In genomic region chr2:40877734-40878288, GRCh38 we compare ENCODE assay signal across 28 cellular contexts.
"Had no signal": no experiment of that assay in that cellular context is flagged by ENCODE, and none has a peak within 500 bp of the region (broad histone marks: within the 10 kb centered on the region; RNA-seq: fewer than 3 reads in every experiment).

No MANE protein-coding gene starts in this region.

- H3K4me3 ChIP-seq: body of pancreas, esophagus muscularis mucosa, left ventricle myocardium inferior, lung, right lobe of liver, thoracic aorta had no signal

- DNase-seq: activated B cell treated with CpG ODN at 0.5 μM for 24 hours; activated CD4-positive, alpha-beta T cell treated with anti-CD3 and anti-CD28 coated beads, Interleukin-2, amount 50 U/mL, for 1 hour; activated CD8-positive, alpha-beta T cell treated with anti-CD3 and anti-CD28 coated beads for 36 hours; activated gamma-delta T cell treated with Interleukin-2 at 50 U/mL for 16 hours; activated naive CD4-positive, alpha-beta T cell treated with anti-CD3 and anti-CD28 coated beads, Interleukin-2, amount 50 U/mL, for 16 hours; activated T-cell treated with anti-CD3 and anti-CD28 coated beads, Interleukin-2, amount 50 U/mL, for 4 hours; anterior cingulate cortex; body of pancreas; caudate nucleus; cortex of kidney; kidney glomerular epithelial cell; left ventricle myocardium inferior; mesendoderm; right lobe of liver; small intestine; stimulated activated CD4-positive, alpha-beta T cell treated with anti-CD3 and anti-CD28 coated beads, Interleukin-4, amount 100 ng/mL, for 24 hours; SW 1271; T-helper 17 cell; T1000; trophoblast cell had no signal

- H3K9me3 ChIP-seq: body of pancreas, esophagus muscularis mucosa, left ventricle myocardium inferior, right lobe of liver, thoracic aorta had no signal

- H3K27me3 ChIP-seq: body of pancreas, esophagus muscularis mucosa, right lobe of liver had no signal

- H3K4me1 ChIP-seq: body of pancreas, esophagus muscularis mucosa, left ventricle myocardium inferior, right lobe of liver had no signal

- H3K27ac ChIP-seq: body of pancreas, esophagus muscularis mucosa, left ventricle myocardium inferior, right lobe of liver, thoracic aorta had no signal

- FAIRE-seq: frontal cortex, small intestine, urothelium cell line had no signal

- H3K36me3 ChIP-seq: esophagus muscularis mucosa, left ventricle myocardium inferior, right lobe of liver, thoracic aorta had no signal

- ATAC-seq: activated CD8-positive, alpha-beta T cell treated with anti-CD3 and anti-CD28 coated beads for 36 hours; activated T-cell treated with anti-CD3 and anti-CD28 coated beads, Interleukin-2, amount 50 U/mL, for 4 hours; activated T-helper 17 cell treated with anti-CD3 and anti-CD28 coated beads, Interleukin-2, amount 50 U/mL, for 72 hours; body of pancreas; natural killer cell treated with Interleukin-12 subunit alpha and Interleukin-12 subunit beta and Interleukin-15 and Interleukin-18, amount 100 ng/mL, for 72 hours; right lobe of liver; stimulated activated effector memory CD8-positive, alpha-beta T cell treated with anti-CD3 and anti-CD28 coated beads, Interleukin-12 subunit alpha, Interleukin-12 subunit beta, amount 100 ng/mL, for 72 hours; T-helper 17 cell had no signal
